8 cellular contexts compared by ENCODE assay signal in genomic region chr20:49983123-49983847, GRCh38. TPM values are rescaled to one million over a fixed set of nuclear protein-coding genes. Genes with fewer than 3 reads are reported as not detected.
DNase-seq lines count a peak whose midpoint lies in the region; ATAC-seq and TF ChIP-seq lines count a peak whose summit lies in the region.

No MANE protein-coding gene starts in this region.

- no peak for TF ChIP-seq CTCF in GM12864 (IDR thresholded peaks at IDR 0.05; ENCODE audit: low read depth, low read length, missing control alignments)
- TF ChIP-seq CTCF in RWPE2 (IDR thresholded peaks at IDR 0.05; ENCODE audit: poor library complexity, severe bottlenecking): no peak
- TF ChIP-seq CTCF in fibroblast of mammary gland (conservative IDR thresholded peaks at IDR 0.05; ENCODE audit: control insufficient read depth, insufficient read depth, low read depth, low read length): no peak
- no peak for TF ChIP-seq CTCF in retinal pigment epithelial cell (conservative IDR thresholded peaks at IDR 0.05; ENCODE audit: low read depth, low read length)

- H3K36me3 ChIP-seq in RWPE2 (ENCODE audit: low read depth): no peaks in the 10 kb centered on the region

- H3K4me3 ChIP-seq in GM12864 (ENCODE audit: low read depth, low read length) (peak overlapping the region; percentile 40), RWPE2 (ENCODE audit: severe bottlenecking) (peak overlapping the region; percentile 34), fibroblast of mammary gland (ENCODE audit: control insufficient read depth, low read depth, low read length) (peak overlapping the region; percentile 78), retinal pigment epithelial cell (ENCODE audit: low read length) (peak overlapping the region; percentile 61)

- H3K4me1 ChIP-seq in RWPE2 (ENCODE audit: insufficient read depth, poor library complexity, severe bottlenecking): no peaks in the 10 kb centered on the region

- no peak overlapping the region for H3K27ac ChIP-seq in RWPE2 (ENCODE audit: poor library complexity, severe bottlenecking)

- no peaks in the 10 kb centered on the region for H3K9me3 ChIP-seq in RWPE2 (ENCODE audit: severe bottlenecking)

- no peak for ATAC-seq in RWPE2 (ENCODE audit: low read depth)
- ATAC-seq in GM21526 (IDR thresholded peaks at IDR 0.05; ENCODE audit: low FRiP score, unreplicated experiment): no peak

- DNase-seq in GM12864 (ENCODE audit: low read depth) (no peak), RWPE2 (ENCODE audit: low spot score) (no peak), fibroblast of mammary gland (ENCODE audit: low read depth) (no peak), retinal pigment epithelial cell (ENCODE audit: low read depth) (no peak), SHP77 (lab: John Stamatoyannopoulos, UW) (no peak), GOT3 (lab: John Stamatoyannopoulos, UW) (no peak), SK-N-DZ (ENCODE audit: low spot score) (no peak)

- H3K27me3 ChIP-seq in RWPE2 (ENCODE audit: insufficient read depth, poor library complexity, severe bottlenecking): peaks cover 3% of the 10 kb centered on the region

RNA-seq across cellular contexts. Expression of gene SNAI1, which starts 0.5 kb away (rescaled TPM):
- polyA plus RNA-seq in SK-N-DZ (2014; cell fraction: cytosol; rRNA removed): 5.7 TPM in 2 replicates
- polyA plus RNA-seq in SK-N-DZ (2014; cell fraction: nucleus; rRNA removed): 4.5 and 6.7 TPM in 2 replicates

RNA-seq across cellular contexts. Expression of gene RNF114, which starts 47.1 kb away (rescaled TPM):
- polyA plus RNA-seq in SK-N-DZ (2014; cell fraction: cytosol; rRNA removed): 138 and 182 TPM in 2 replicates
- polyA plus RNA-seq in SK-N-DZ (2014; cell fraction: nucleus; rRNA removed): 121 and 145 TPM in 2 replicates
